18 cellular contexts compared by ENCODE assay signal in the genomic region with DNA sequence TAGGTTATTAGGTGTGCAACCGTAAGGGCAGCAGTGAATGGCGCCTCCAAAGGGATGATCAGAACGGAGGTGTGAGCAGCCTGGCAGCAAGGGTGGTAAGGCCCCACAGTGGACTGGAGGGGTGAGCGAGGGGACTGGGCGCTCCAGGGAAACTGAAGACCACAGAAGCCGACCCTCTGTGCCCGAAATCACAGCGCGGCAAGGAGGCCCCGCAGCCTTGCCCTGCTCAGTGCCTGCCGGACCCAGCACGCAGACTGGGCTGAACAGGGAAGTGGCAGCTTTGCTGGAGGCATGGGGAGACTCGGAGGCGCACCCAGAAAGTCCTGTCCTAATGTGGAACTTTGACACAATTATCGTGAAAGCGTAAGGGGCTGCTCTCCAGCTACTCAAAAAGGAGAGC. TPM values are rescaled to one million over a fixed set of nuclear protein-coding genes. Genes with fewer than 3 reads are reported as not detected.
A peak's percentile ranks its signal among the peaks of the same experiment; 100 is the strongest.
DNase-seq lines count a peak whose midpoint lies in the region; ATAC-seq, FAIRE-seq and TF ChIP-seq lines count a peak whose summit lies in the region.
"Had no signal": no experiment of that assay in that cellular context is flagged by ENCODE, and none has a peak within 500 bp of the region (broad histone marks: within the 10 kb centered on the region; RNA-seq: fewer than 3 reads in every experiment).

No MANE protein-coding gene starts in this region.

- H3K9me3 ChIP-seq in H9 (ENCODE audit: control insufficient read depth, low read depth, low read length) = no peaks in the 10 kb centered on the region
- H3K9me3 ChIP-seq in astrocyte (ENCODE audit: insufficient read depth, low read depth, low read length) = no peaks in the 10 kb centered on the region
- H3K9me3 ChIP-seq in mesenchymal stem cell (ENCODE audit: control insufficient read depth, low read length) = no peaks in the 10 kb centered on the region
- H3K9me3 ChIP-seq in colonic mucosa = no peaks in the 10 kb centered on the region
- H3K9me3 ChIP-seq: SK-N-SH had no signal

- no peak overlapping the region for H3K4me3 Mint-ChIP-seq in H9
- no peak overlapping the region for H3K4me3 Mint-ChIP-seq in astrocyte (ENCODE audit: unreplicated experiment)
- H3K4me3 Mint-ChIP-seq: CD8-positive, alpha-beta T cell had no signal

- intact Hi-C loops in Right ventricle myocardium superior (cut with DNase I) = no loop called here
- intact Hi-C loops in colonic mucosa (cut with DNase I) = no loop called here

- no peak overlapping the region for H3K4me2 ChIP-seq in H9 (ENCODE audit: insufficient read depth, insufficient read length, low read length)
- H3K4me2 ChIP-seq in astrocyte (ENCODE audit: low read length) = no peak overlapping the region
- no peak overlapping the region for H3K4me2 ChIP-seq in mesenchymal stem cell (ENCODE audit: low read length, poor library complexity, severe bottlenecking)
- H3K4me2 ChIP-seq: KMS-11, SK-N-SH had no signal

- H4K5ac ChIP-seq in H9 (ENCODE audit: insufficient read length, low read depth, low read length) = no peak overlapping the region

- H3K9ac ChIP-seq in H9 (ENCODE audit: extremely low read depth, insufficient read length, low read length) = no peak overlapping the region
- H3K9ac ChIP-seq in astrocyte (ENCODE audit: low read length) = no peak overlapping the region
- H3K9ac ChIP-seq in mesenchymal stem cell (ENCODE audit: low read length) = no peak overlapping the region
- H3K9ac ChIP-seq in colonic mucosa (ENCODE audit: low read depth in 2 of 2, low read length in 2 of 2) = no peak overlapping the region
- H3K9ac ChIP-seq: KMS-11, SK-N-SH had no signal

- no peak overlapping the region for H4K8ac ChIP-seq in H9 (replicated peaks; ENCODE audit: insufficient read length, low read depth, low read length)
- no peak overlapping the region for H4K8ac ChIP-seq in mesenchymal stem cell (ENCODE audit: low read length)

- H3K36me3 ChIP-seq in astrocyte (ENCODE audit: insufficient read depth, low read length) (no peaks in the 10 kb centered on the region), mesenchymal stem cell (ENCODE audit: control insufficient read depth in 1 of 2, insufficient read depth in 2 of 2, low read depth in 1 of 2, low read length in 2 of 2) (peaks cover 21 to 42% of the 10 kb centered on the region in 2 experiments), colonic mucosa (no peaks in the 10 kb centered on the region)

- H3K36me3 Mint-ChIP-seq in H9 (ENCODE audit: insufficient read depth in 1 of 3, low read depth in 3 of 3) = peaks cover 37 to 85% (median 74%) of the 10 kb centered on the region in 3 experiments
- H3K36me3 Mint-ChIP-seq in astrocyte (ENCODE audit: low read depth, unreplicated experiment) = peaks cover 37% of the 10 kb centered on the region

- H2BK20ac ChIP-seq in H9 (ENCODE audit: low read depth, low read length, poor library complexity, severe bottlenecking) = no peak overlapping the region

- ATAC-seq in Right ventricle myocardium superior (ENCODE audit: poor library complexity) = no peak
- ATAC-seq in HG02884 (IDR thresholded peaks at IDR 0.05; ENCODE audit: unreplicated experiment) = no peak
- ATAC-seq: CD8-positive, alpha-beta T cell; GM12878; HepG2 had no signal

- H4K91ac ChIP-seq in H9 (ENCODE audit: insufficient read length, low read depth, low read length) (no peak overlapping the region), mesenchymal stem cell (ENCODE audit: low read length) (no peak overlapping the region)

- no peak overlapping the region for H2BK120ac ChIP-seq in H9 (ENCODE audit: low read depth, low read length, poor library complexity, severe bottlenecking)
- no peak overlapping the region for H2BK120ac ChIP-seq in mesenchymal stem cell (ENCODE audit: low read depth, low read length)

- no peak overlapping the region for H3K18ac ChIP-seq in H9 (ENCODE audit: insufficient read length, low read depth, low read length)
- no peak overlapping the region for H3K18ac ChIP-seq in mesenchymal stem cell (ENCODE audit: low read depth in 1 of 2, low read length in 2 of 2)

- FAIRE-seq in astrocyte (lab: Jason Lieb, UNC) = no peak
- FAIRE-seq: GM12878, GM18507, H1, HepG2 had no signal

- H2BK15ac ChIP-seq in H9 (ENCODE audit: low read depth, low read length) (no peak overlapping the region), mesenchymal stem cell (ENCODE audit: low read depth, poor library complexity, severe bottlenecking) (no peak overlapping the region)

- H3K4ac ChIP-seq in H9 (ENCODE audit: low read depth, low read length) (no peak overlapping the region), mesenchymal stem cell (ENCODE audit: low read depth in 1 of 2, low read length in 2 of 2) (no peak overlapping the region)

- H2AFZ ChIP-seq in H9 (ENCODE audit: low read length) (no peak overlapping the region), astrocyte (ENCODE audit: low read depth, low read length) (no peak overlapping the region), mesenchymal stem cell (ENCODE audit: low read depth, low read length) (no peak overlapping the region)

- H3K14ac ChIP-seq in H9 (ENCODE audit: insufficient read depth, low read length) (no peak overlapping the region), mesenchymal stem cell (ENCODE audit: low read length in 2 of 2) (no peak overlapping the region)

- H3K4me1 ChIP-seq in H9 (ENCODE audit: insufficient read depth, low read length) (no peaks in the 10 kb centered on the region), astrocyte (ENCODE audit: insufficient read depth, low read length) (peaks cover 28% of the 10 kb centered on the region), mesenchymal stem cell (ENCODE audit: control insufficient read depth, insufficient read depth, low read depth, low read length) (peaks cover 21% of the 10 kb centered on the region), colonic mucosa (no peaks in the 10 kb centered on the region)

- H3K23me2 ChIP-seq in H9 (ENCODE audit: insufficient read length, low read depth, low read length, poor library complexity, severe bottlenecking) = no peaks in the 10 kb centered on the region

- no peak overlapping the region for H3T11ph ChIP-seq in H9 (ENCODE audit: low read length)

- H2BK5ac ChIP-seq in H9 (ENCODE audit: insufficient read length, low read length) (no peak overlapping the region), mesenchymal stem cell (ENCODE audit: low read depth, low read length, poor library complexity, severe bottlenecking) (no peak overlapping the region)

- H3K4me3 ChIP-seq in astrocyte (ENCODE audit: insufficient read depth, low read depth, low read length) (no peak overlapping the region), mesenchymal stem cell (ENCODE audit: insufficient read depth in 1 of 2, low read depth in 1 of 2, low read length in 2 of 2) (no peak overlapping the region), colonic mucosa (no peak overlapping the region)
- H3K4me3 ChIP-seq: GM12878 had no signal

- H2BK12ac ChIP-seq in H9 (ENCODE audit: insufficient read length, low read depth, low read length) (no peak overlapping the region), mesenchymal stem cell (ENCODE audit: low read length in 2 of 2) (no peak overlapping the region)

- H2AK5ac ChIP-seq in H9 (ENCODE audit: insufficient read length, low read length) (no peak overlapping the region), mesenchymal stem cell (ENCODE audit: low read length, severe bottlenecking) (peak overlapping the region; percentile 49)

- H3K4me1 Mint-ChIP-seq in H9 (peaks cover 0 to 1% of the 10 kb centered on the region in 2 experiments; a peak in 1 of 4 replicates), astrocyte (ENCODE audit: low read depth, unreplicated experiment) (peaks cover 43% of the 10 kb centered on the region)

- no peaks in the 10 kb centered on the region for H3K9me3 Mint-ChIP-seq in H9
- H3K9me3 Mint-ChIP-seq in astrocyte (ENCODE audit: unreplicated experiment) = no peaks in the 10 kb centered on the region
- H3K9me3 Mint-ChIP-seq: CD8-positive, alpha-beta T cell had no signal

- WGBS in H9 (ENCODE audit: extremely low coverage, insufficient read length, low lambda C conversion rate) = no CpG with 5 or more reads among the region's 16 CpGs
- WGBS in mesenchymal stem cell = 97% methylated on average over 16 of the region's 16 CpGs

- H3K23ac ChIP-seq in H9 (ENCODE audit: insufficient read length, low read depth, low read length) (no peak overlapping the region), mesenchymal stem cell (ENCODE audit: low read length in 2 of 2) (no peak overlapping the region)

- H3K79me1 ChIP-seq in H9 (ENCODE audit: insufficient read depth, low read depth, low read length, poor library complexity, severe bottlenecking) = no peaks in the 10 kb centered on the region
- peaks cover 13% of the 10 kb centered on the region for H3K79me1 ChIP-seq in mesenchymal stem cell (replicated peaks; ENCODE audit: low read length, poor library complexity, severe bottlenecking)

- no peak for DNase-seq in H9
- no peak for DNase-seq in astrocyte (ENCODE audit: low read depth)
- no peak for DNase-seq in mesenchymal stem cell
- DNase-seq in Right ventricle myocardium superior = no peak
- DNase-seq in stimulated activated CD4-positive, alpha-beta T cell treated with anti-CD3 and anti-CD28 coated beads, Interleukin-12 subunit alpha, Interleukin-12 subunit beta, amount 100 ng/mL, for 4 hours = no peak
- no peak for DNase-seq in colonic mucosa
- DNase-seq: CD8-positive, alpha-beta T cell; DND-41; GDM1; NCI-H1092; NCI-H2081 treated with DMSO at 0.1 percent for 48 hours; SK-N-SH had no signal

- H3K27ac ChIP-seq in H9 (ENCODE audit: insufficient read length, low read depth, low read length) = no peak overlapping the region
- peak overlapping the region; percentile 48 for H3K27ac ChIP-seq in astrocyte (ENCODE audit: low read depth, low read length)
- H3K27ac ChIP-seq in mesenchymal stem cell (ENCODE audit: low read length, poor library complexity, severe bottlenecking) = no peak overlapping the region
- no peak overlapping the region for H3K27ac ChIP-seq in colonic mucosa
- H3K27ac ChIP-seq: KMS-11 had no signal

- H3K27me3 Mint-ChIP-seq in H9 (ENCODE audit: low read depth) (no peaks in the 10 kb centered on the region), astrocyte (ENCODE audit: low read depth, unreplicated experiment) (no peaks in the 10 kb centered on the region)

- peak overlapping the region; percentile 40 to 87 (median 51); a peak in 4 of 7 replicates for H3K27ac Mint-ChIP-seq in H9
- H3K27ac Mint-ChIP-seq in astrocyte (ENCODE audit: unreplicated experiment) = peak overlapping the region; percentile 53
- H3K27ac Mint-ChIP-seq: CD8-positive, alpha-beta T cell had no signal

- H3K27me3 ChIP-seq in H9 (ENCODE audit: insufficient read depth, low read length) (no peaks in the 10 kb centered on the region), astrocyte (ENCODE audit: insufficient read depth, low read length) (no peaks in the 10 kb centered on the region), mesenchymal stem cell (ENCODE audit: control insufficient read depth in 1 of 2, insufficient read depth in 1 of 2, low read length in 2 of 2) (no peaks in the 10 kb centered on the region), colonic mucosa (no peaks in the 10 kb centered on the region)

- H4K20me1 ChIP-seq in H9 (ENCODE audit: control insufficient read depth, insufficient read depth, insufficient read length) (no peaks in the 10 kb centered on the region), astrocyte (ENCODE audit: insufficient read depth, low read length) (peaks cover 35% of the 10 kb centered on the region)

- H3K79me2 ChIP-seq in H9 (ENCODE audit: insufficient read depth, low read length) (peaks cover 3% of the 10 kb centered on the region; the same call in 1 of the 2 replicates), astrocyte (ENCODE audit: insufficient read depth, low read length) (no peaks in the 10 kb centered on the region)

- no peak for TF ChIP-seq CTCF in H9 (conservative IDR thresholded peaks at IDR 0.05)
- no peak for TF ChIP-seq CTCF in astrocyte (IDR thresholded peaks at IDR 0.05; ENCODE audit: insufficient read depth, low read depth, low read length)
- TF ChIP-seq CTCF in colonic mucosa (IDR thresholded peaks at IDR 0.05) = no peak

- H3K56ac ChIP-seq in H9 (ENCODE audit: insufficient read length, low read depth, low read length) = no peak overlapping the region

RNA-seq across cellular contexts. Expression of a gene that starts 38.4 kb away (rescaled TPM):
- total RNA-seq in H9 (2021) (74.5 and 76.2 TPM in 2 replicates), astrocyte (29.6 and 29.8 TPM in 2 replicates), Right ventricle myocardium superior (8.7 TPM), colonic mucosa (10 to 100 TPM; 21.8 to 79.4 TPM)
- polyA plus RNA-seq in mesenchymal stem cell (2013, experiment 1 of 2) = 9.4 TPM
- polyA plus RNA-seq in mesenchymal stem cell (2013, experiment 2 of 2) = 8.5 TPM
